8 cellular contexts compared by ENCODE assay signal in genomic region chr14:50530794-50531193, GRCh38. TPM values are rescaled to one million over a fixed set of nuclear protein-coding genes. Genes with fewer than 3 reads are reported as not detected.
DNase-seq lines count a peak whose midpoint lies in the region; ATAC-seq and TF ChIP-seq lines count a peak whose summit lies in the region.

No MANE protein-coding gene starts in this region.

- H4K20me1 ChIP-seq in BLaER1 = peaks cover 61% of the 10 kb centered on the region
- peaks cover 43% of the 10 kb centered on the region for H4K20me1 ChIP-seq in IMR-90 (ENCODE audit: insufficient read depth, low read length)

- H2AK9ac ChIP-seq in IMR-90 (replicated peaks; ENCODE audit: low read depth, low read length, poor library complexity) = no peak overlapping the region

- peak overlapping the region; percentile 87 for H3K23ac ChIP-seq in IMR-90 (ENCODE audit: low read depth, low read length)

- H3K9me1 ChIP-seq in IMR-90 (ENCODE audit: insufficient read depth, low read length) = peaks cover 12% of the 10 kb centered on the region; the same call in 1 of the 2 replicates

- POLR2A ChIA-PET in IMR-90 (lab: Charles Lee; ENCODE audit: unreplicated experiment) = interaction anchor here (1.2 kb wide), 1 partner anchor 188 kb away, joined by 6 read pairs; no protein-coding TSS in a partner anchor

- H2BK5ac ChIP-seq in IMR-90 (ENCODE audit: low read depth, low read length, poor library complexity, severe bottlenecking) = peak overlapping the region; percentile 100

- H3K4me2 ChIP-seq in BLaER1 = peak overlapping the region; percentile 80
- H3K4me2 ChIP-seq in IMR-90 (ENCODE audit: low read depth, low read length) = peak overlapping the region; percentile 100

- peak overlapping the region; percentile 81 for H4K91ac ChIP-seq in IMR-90 (ENCODE audit: insufficient read depth, low read depth, low read length)

- peak overlapping the region; percentile 96; the same call in 1 of the 2 replicates for H3K4ac ChIP-seq in IMR-90 (ENCODE audit: low read depth, low read length)

- H2BK120ac ChIP-seq in IMR-90 (ENCODE audit: low read depth, low read length) = peak overlapping the region; percentile 58

- H3K9ac ChIP-seq in BLaER1 (peak overlapping the region; percentile 93; the same call in 1 of the 2 replicates), IMR-90 (ENCODE audit: low read depth, low read length) (peak overlapping the region; percentile 97), colonic mucosa (ENCODE audit: low read depth in 2 of 2, low read length in 2 of 2) (peak overlapping the region in 1 of 2 donors; percentile 79)

- in situ Hi-C loops in IMR-90 (cut with MboI; ENCODE audit: low sequenced_read_pairs) = no loop called here

- dilution Hi-C loops in IMR-90 (cut with HindIII; ENCODE audit: low sequenced_read_pairs, unreplicated experiment) = no loop called here

- peak overlapping the region; percentile 92 for H3K56ac ChIP-seq in IMR-90 (ENCODE audit: extremely low read depth, insufficient read depth, low read length)

- H3K4me1 ChIP-seq in BLaER1 = peaks cover 51% of the 10 kb centered on the region
- H3K4me1 ChIP-seq in IMR-90 (ENCODE audit: control insufficient read depth, insufficient read depth, low read length) = peaks cover 16% of the 10 kb centered on the region
- no peaks in the 10 kb centered on the region for H3K4me1 ChIP-seq in colonic mucosa

- no CpG with 5 or more reads among the region's 5 CpGs for WGBS in IMR-90 (ENCODE audit: extremely low coverage in 2 of 2, insufficient read length in 1 of 2), 2 experiments

- ATAC-seq in IMR-90 (ENCODE audit: low read depth) (no peak), GM18511 (IDR thresholded peaks at IDR 0.05; ENCODE audit: unreplicated experiment) (no peak), HG02885 (IDR thresholded peaks at IDR 0.05; ENCODE audit: poor library complexity, unreplicated experiment) (no peak)

- no peaks in the 10 kb centered on the region for H3K27me3 Mint-ChIP-seq in nephron (ENCODE audit: low read depth)

- H3K27ac Mint-ChIP-seq in nephron = peak overlapping the region; percentile 93 to 98 (median 97)

- TF ChIP-seq RAD21 in IMR-90 (IDR thresholded peaks at IDR 0.05; ENCODE audit: low read length) = no peak

- H2AFZ ChIP-seq in IMR-90 (replicated peaks; ENCODE audit: low read length, poor library complexity) = no peak overlapping the region

- peaks cover 3 to 37% of the 10 kb centered on the region in 2 experiments; a peak in 2 of 4 replicates for H3K79me1 ChIP-seq in IMR-90 (ENCODE audit: low read depth in 1 of 2, low read length in 2 of 2)

- peak overlapping the region; percentile 61 for H2AK5ac ChIP-seq in IMR-90 (ENCODE audit: low read depth, low read length)

- no peaks in the 10 kb centered on the region for H3K9me3 Mint-ChIP-seq in nephron

- no peaks in the 10 kb centered on the region for H3K27me3 ChIP-seq in BLaER1
- no peaks in the 10 kb centered on the region for H3K27me3 ChIP-seq in IMR-90 (ENCODE audit: control insufficient read depth, insufficient read depth, low read length)
- no peaks in the 10 kb centered on the region for H3K27me3 ChIP-seq in colonic mucosa

- peak overlapping the region; percentile 85; the same call in 1 of the 2 replicates for H4K5ac ChIP-seq in IMR-90 (ENCODE audit: low read depth, low read length)

- H3K4me3 Mint-ChIP-seq in nephron = peak overlapping the region; percentile 94 to 96 (median 95)

- H3K18ac ChIP-seq in IMR-90 (ENCODE audit: low read depth, low read length) = peak overlapping the region; percentile 98

- peak overlapping the region; percentile 88 for H3K4me3 ChIP-seq in BLaER1
- peak overlapping the region; percentile 95 for H3K4me3 ChIP-seq in IMR-90 (ENCODE audit: insufficient read depth, low read depth, low read length)
- peak overlapping the region; percentile 95 for H3K4me3 ChIP-seq in colonic mucosa

- no TSS peak for BruUV-seq in IMR-90 (replicated peaks; lab: Mats Ljungman, UMichigan)

- H3K36me3 Mint-ChIP-seq in nephron (ENCODE audit: low read depth) = peaks cover 13% of the 10 kb centered on the region

- peaks cover 11% of the 10 kb centered on the region; the same call in 1 of the 2 replicates for H3K36me3 ChIP-seq in BLaER1
- H3K36me3 ChIP-seq in IMR-90 (ENCODE audit: control insufficient read depth, insufficient read depth, low read length) = peaks cover 3% of the 10 kb centered on the region
- no peaks in the 10 kb centered on the region for H3K36me3 ChIP-seq in colonic mucosa

- intact Hi-C loops in IMR-90 (cut with micrococcal nuclease) = loop anchor here (5.0 to 10.0 kb wide), 3 partner anchors 133 to 413 kb away; partner anchors contain the start of genes CDKL1, SOS2 and VCPKMT
- intact Hi-C loops in colonic mucosa (cut with DNase I) = no loop called here

- TF ChIP-seq CTCF in IMR-90 (conservative IDR thresholded peaks at IDR 0.05; ENCODE audit: low read depth, low read length) = no peak
- TF ChIP-seq CTCF in colonic mucosa (IDR thresholded peaks at IDR 0.05) = no peak
- TF ChIP-seq CTCF in nephron (IDR thresholded peaks at IDR 0.05; ENCODE audit: unreplicated experiment in 3 of 3) = no peak

- H4K8ac ChIP-seq in IMR-90 (ENCODE audit: low read depth in 2 of 2, low read length in 2 of 2) = peak overlapping the region; percentile 20 to 83; a peak in 3 of 4 replicates

- H3K9me3 ChIP-seq in BLaER1 = no peaks in the 10 kb centered on the region
- H3K9me3 ChIP-seq in IMR-90 (ENCODE audit: control insufficient read depth, insufficient read depth, low read length) = no peaks in the 10 kb centered on the region
- H3K9me3 ChIP-seq in colonic mucosa = no peaks in the 10 kb centered on the region

- DNase-seq in IMR-90 (no peak), colonic mucosa (no peak), NCI-H345 treated with DMSO at 0.1 percent for 48 hours (lab: John Stamatoyannopoulos, UW; ENCODE audit: unreplicated experiment) (no peak), cerebellar nuclear complex (lab: John Stamatoyannopoulos, UW) (no peak)

- TF ChIP-seq POLR2A in IMR-90 (IDR thresholded peaks at IDR 0.05; ENCODE audit: low read depth, low read length) = no peak

- CTCF ChIA-PET in IMR-90 (lab: Yijun Ruan, JAX) = no interaction called here

- peak overlapping the region; percentile 8; the same call in 1 of the 2 replicates for H2BK20ac ChIP-seq in IMR-90 (ENCODE audit: low read depth, low read length)

- H3K14ac ChIP-seq in IMR-90 (replicated peaks; ENCODE audit: low read depth, low read length) = peak overlapping the region; percentile 84

- H3K27ac ChIP-seq in BLaER1 (no peak overlapping the region), IMR-90 (ENCODE audit: insufficient read depth, low read length) (peak overlapping the region; percentile 97), colonic mucosa (no peak overlapping the region)

- peaks cover 50% of the 10 kb centered on the region for H3K4me1 Mint-ChIP-seq in nephron

- H2BK15ac ChIP-seq in IMR-90 (ENCODE audit: low read depth, low read length) = 0 out of 3 replicates have a peak overlapping the region, but pooled peaks have one; percentile 2

TF ChIP-seq in IMR-90, 13 proteins besides CTCF, POLR2A, EP300 and RAD21:
- no peak for TF ChIP-seq CEBPB (IDR thresholded peaks at IDR 0.05; ENCODE audit: low read depth, low read length)
- TF ChIP-seq FOS (IDR thresholded peaks at IDR 0.05; ENCODE audit: low read depth, low read length) = no peak
- no peak for TF ChIP-seq BHLHE40 (IDR thresholded peaks at IDR 0.05; ENCODE audit: low read depth, low read length)

RNA-seq across cellular contexts. Expression of gene MAP4K5, which starts 1.6 kb away (rescaled TPM):
- total RNA-seq in IMR-90 (2012; rRNA removed) = 46.1 and 66.1 TPM in 2 replicates
- polyA plus RNA-seq in IMR-90 (2012; rRNA removed) = 27.5 and 33.1 TPM in 2 replicates
- 74.9 and 171 TPM in 2 replicates for polyA plus RNA-seq in IMR-90 (2012; cell fraction: cytosol; rRNA removed)
- 104 and 109 TPM in 2 replicates for polyA plus RNA-seq in IMR-90 (2012; cell fraction: nucleus; rRNA removed; ENCODE audit: low replicate concordance)
- 10 to 100 TPM; 39.0 to 43.3 TPM for total RNA-seq in colonic mucosa

RNA-seq across cellular contexts. Expression of gene ATL1, which starts 29.2 kb away (rescaled TPM):
- total RNA-seq in IMR-90 (2012; rRNA removed) = 10.3 and 12.2 TPM in 2 replicates
- 5.3 and 6.0 TPM in 2 replicates for polyA plus RNA-seq in IMR-90 (2012; rRNA removed)
- 1.5 and 3.6 TPM in 2 replicates for polyA plus RNA-seq in IMR-90 (2012; cell fraction: cytosol; rRNA removed)
- polyA plus RNA-seq in IMR-90 (2012; cell fraction: nucleus; rRNA removed; ENCODE audit: low replicate concordance) = 2.4 and 3.9 TPM in 2 replicates
- total RNA-seq in colonic mucosa = 10 to 100 TPM in 1 of 2 donors, 1 to 10 TPM in 1; 4.3 to 11.9 TPM
